Comparison of ENCODE assay signal across 8 cellular contexts in genomic region chr2:199460101-199460671, GRCh38. TPM values are rescaled to one million over a fixed set of nuclear protein-coding genes. Genes with fewer than 3 reads are reported as not detected.
DNase-seq lines count a peak whose midpoint lies in the region; ATAC-seq and TF ChIP-seq lines count a peak whose summit lies in the region.

No MANE protein-coding gene starts in this region.

- H3K4me3 ChIP-seq in fibroblast of villous mesenchyme (ENCODE audit: low read depth, low read length) (peak overlapping the region; percentile 77), skeletal muscle satellite cell (ENCODE audit: low read length) (peak overlapping the region; percentile 79)

- H3K27ac Mint-ChIP-seq in stimulated activated naive CD8-positive, alpha-beta T cell treated with anti-CD3 and anti-CD28 coated beads, Interleukin-15, Interleukin-2, amounts not matched to agents 100 ng/mL and 50 ng/mL, for 24 hours = peak overlapping the region; percentile 70

- peaks cover 26% of the 10 kb centered on the region for H3K4me1 ChIP-seq in skeletal muscle satellite cell (ENCODE audit: control insufficient read depth, insufficient read depth, low read length)

- H3K4me3 Mint-ChIP-seq in stimulated activated naive CD8-positive, alpha-beta T cell treated with anti-CD3 and anti-CD28 coated beads, Interleukin-15, Interleukin-2, amounts not matched to agents 100 ng/mL and 50 ng/mL, for 24 hours = peak overlapping the region; percentile 88

- H3K27me3 Mint-ChIP-seq in stimulated activated naive CD8-positive, alpha-beta T cell treated with anti-CD3 and anti-CD28 coated beads, Interleukin-15, Interleukin-2, amounts not matched to agents 100 ng/mL and 50 ng/mL, for 24 hours = peaks cover 53% of the 10 kb centered on the region

- TF ChIP-seq CTCF in fibroblast of villous mesenchyme (IDR thresholded peaks at IDR 0.05; ENCODE audit: insufficient read depth, low read depth, low read length) = no peak

- peaks cover 8% of the 10 kb centered on the region for H3K36me3 Mint-ChIP-seq in stimulated activated naive CD8-positive, alpha-beta T cell treated with anti-CD3 and anti-CD28 coated beads, Interleukin-15, Interleukin-2, amounts not matched to agents 100 ng/mL and 50 ng/mL, for 24 hours (ENCODE audit: low read depth)

- peaks cover 35% of the 10 kb centered on the region for H3K4me1 Mint-ChIP-seq in stimulated activated naive CD8-positive, alpha-beta T cell treated with anti-CD3 and anti-CD28 coated beads, Interleukin-15, Interleukin-2, amounts not matched to agents 100 ng/mL and 50 ng/mL, for 24 hours (ENCODE audit: low read depth)

- no peak for ATAC-seq in stimulated activated naive CD8-positive, alpha-beta T cell treated with anti-CD3 and anti-CD28 coated beads, Interleukin-15, Interleukin-2, amounts not matched to agents 100 U/mL and 50 U/mL, for 24 hours
- no peak for ATAC-seq in activated CD4-positive, CD25-positive, alpha-beta regulatory T cell treated with anti-CD3 and anti-CD28 coated beads, Interleukin-2, amount 50 U/mL, for 24 hours
- ATAC-seq in GM21825 (IDR thresholded peaks at IDR 0.05; ENCODE audit: unreplicated experiment) = no peak

- no peak for DNase-seq in stimulated activated naive CD8-positive, alpha-beta T cell treated with anti-CD3 and anti-CD28 coated beads, Interleukin-15, Interleukin-2, amounts not matched to agents 100 U/mL and 50 U/mL, for 24 hours
- DNase-seq in SKM-1 treated with dmso at 0.1 percent for 144 hours (lab: John Stamatoyannopoulos, UW; ENCODE audit: unreplicated experiment) = peak; percentile 57
- peak; percentile 39 for DNase-seq in fibroblast of villous mesenchyme (ENCODE audit: low read depth)
- DNase-seq in retina = no peak

- peak overlapping the region; percentile 91 for H3K9ac ChIP-seq in skeletal muscle satellite cell (ENCODE audit: low read depth, low read length)

- H3K9me3 ChIP-seq in skeletal muscle satellite cell (replicated peaks; ENCODE audit: low read length) = no peaks in the 10 kb centered on the region

- H3K36me3 ChIP-seq in skeletal muscle satellite cell (ENCODE audit: insufficient read depth, low read length) = no peaks in the 10 kb centered on the region

- H3K4me2 ChIP-seq in skeletal muscle satellite cell (ENCODE audit: low read length) = peak overlapping the region; percentile 87

- H3K27me3 ChIP-seq in skeletal muscle satellite cell (ENCODE audit: control insufficient read depth, insufficient read depth, low read length) = peaks cover 15% of the 10 kb centered on the region

- peaks cover 5% of the 10 kb centered on the region for H3K9me3 Mint-ChIP-seq in stimulated activated naive CD8-positive, alpha-beta T cell treated with anti-CD3 and anti-CD28 coated beads, Interleukin-15, Interleukin-2, amounts not matched to agents 100 ng/mL and 50 ng/mL, for 24 hours

RNA-seq across cellular contexts. Expression of gene SATB2, which starts 2.4 kb away (rescaled TPM):
- total RNA-seq in fibroblast of villous mesenchyme = 13.0 and 15.1 TPM in 2 replicates
- total RNA-seq in skeletal muscle satellite cell (2012; rRNA removed) = 7.9 and 10.4 TPM in 2 replicates

Comparison
In these comparisons a context has a peak if more than half of its experiments do, and no peak if none do; other contexts are left out.
1. DNase-seq: peak in SKM-1 treated with dmso at 0.1 percent for 144 hours (single experiment) and fibroblast of villous mesenchyme (single experiment); none in stimulated activated naive CD8-positive, alpha-beta T cell treated with anti-CD3 and anti-CD28 coated beads, Interleukin-15, Interleukin-2, amounts not matched to agents 100 U/mL and 50 U/mL, for 24 hours (single experiment) and retina (single experiment).